17 cellular contexts compared by ENCODE assay signal in the genomic region with DNA sequence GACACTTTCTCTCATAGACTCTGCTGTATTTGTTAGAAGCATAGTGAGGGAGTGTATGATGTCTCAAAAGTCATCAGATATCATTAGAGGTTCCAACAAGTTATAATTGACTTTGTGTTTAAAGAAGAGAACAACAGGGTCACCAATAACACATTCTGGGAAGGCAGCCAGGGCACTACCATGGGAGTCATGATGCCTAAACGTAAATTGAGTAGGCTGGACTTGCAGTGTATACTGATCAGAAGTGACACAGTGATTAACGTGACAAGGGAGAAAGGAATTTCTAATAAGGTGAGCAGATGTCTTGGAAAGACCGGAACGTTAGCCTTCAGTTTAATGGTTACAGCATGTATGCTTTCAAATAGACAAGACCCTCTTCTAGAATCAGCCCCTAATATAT.
"Had no signal": no experiment of that assay in that cellular context is flagged by ENCODE, and none has a peak within 500 bp of the region (broad histone marks: within the 10 kb centered on the region; RNA-seq: fewer than 3 reads in every experiment).

No MANE protein-coding gene starts in this region.

- H3K36me3 ChIP-seq: gastrocnemius medialis, heart right ventricle, right lobe of liver, WERI-Rb-1 had no signal

- DNase-seq: activated CD4-positive, alpha-beta memory T cell treated with anti-CD3 and anti-CD28 coated beads, Interleukin-2, amount 10 ng/mL, durations not matched to agents 7 days and 5 days; activated CD4-positive, alpha-beta T cell treated with anti-CD3 and anti-CD28 coated beads for 36 hours; activated CD8-positive, alpha-beta memory T cell treated with anti-CD3 and anti-CD28 coated beads, Interleukin-2, amount 50 U/mL, for 48 hours; activated naive CD4-positive, alpha-beta T cell treated with anti-CD3 and anti-CD28 coated beads, Interleukin-2, amount 50 U/mL, for 16 hours; body of pancreas; effector memory CD4-positive, alpha-beta T cell; gastrocnemius medialis; heart right ventricle; islet precursor cell; natural killer cell; nucleus accumbens; right lobe of liver; stimulated activated CD4-positive, alpha-beta T cell treated with anti-CD3 and anti-CD28 coated beads, Interleukin-2, amount 100 ng/mL, for 24 hours; stimulated activated naive B cell treated with anti-CD40 and anti-IgM and Interleukin-4, amounts not matched to agents 10 μg/mL and 1 μg/mL and 100 μg/mL, for 72 hours; substantia nigra; trophoblast cell; WERI-Rb-1 had no signal

- H3K27me3 ChIP-seq: body of pancreas, gastrocnemius medialis, heart right ventricle, right lobe of liver had no signal

- H3K27ac ChIP-seq: body of pancreas, gastrocnemius medialis, heart right ventricle, right lobe of liver, WERI-Rb-1 had no signal

- H3K4me3 ChIP-seq: body of pancreas, gastrocnemius medialis, heart right ventricle, right lobe of liver had no signal

- H3K9me3 ChIP-seq: body of pancreas, gastrocnemius medialis, heart right ventricle, right lobe of liver had no signal

- H3K4me1 ChIP-seq: body of pancreas, gastrocnemius medialis, heart right ventricle, right lobe of liver had no signal
